ENCODE assay signal across 2 cellular contexts in the genomic region with DNA sequence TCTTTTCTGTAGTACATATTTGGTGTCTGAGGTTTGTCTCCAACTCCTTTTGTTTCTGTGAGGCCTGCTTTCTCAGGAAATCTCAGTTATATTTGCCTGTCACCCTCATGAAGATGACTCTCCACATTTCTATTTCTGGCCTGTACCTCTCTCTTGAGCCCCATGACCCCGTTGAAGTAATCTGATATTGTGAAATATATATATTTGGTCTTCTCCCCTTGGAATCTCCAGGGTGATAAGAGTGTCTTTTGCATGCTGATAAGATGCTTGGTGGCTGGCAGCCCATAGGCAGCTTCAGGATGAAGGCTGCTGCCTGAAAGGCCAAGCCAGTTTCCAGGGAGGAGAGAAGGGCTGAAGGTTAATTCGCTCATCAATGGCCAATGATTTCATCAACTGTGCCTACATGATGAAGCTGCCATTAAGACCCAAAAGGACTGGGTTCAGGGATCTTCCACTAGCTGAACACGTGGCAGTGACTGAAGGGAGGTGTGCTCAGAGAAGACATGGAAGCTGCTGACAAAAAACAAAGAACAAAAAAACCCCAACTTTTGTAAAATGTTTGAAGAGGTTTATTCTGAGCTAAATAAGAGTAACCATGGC.
TF ChIP-seq lines count a peak whose summit lies in the region.

No MANE protein-coding gene starts in this region.

TF ChIP-seq in IMR-90, 13 proteins besides CTCF, POLR2A, EP300 and RAD21:
- peak; percentile 93 for TF ChIP-seq CEBPB (IDR thresholded peaks at IDR 0.05; ENCODE audit: low read depth, low read length)
- no peak for TF ChIP-seq RCOR1 (IDR thresholded peaks at IDR 0.05; ENCODE audit: insufficient replicate concordance, low read length)
TF ChIP-seq in IMR-90: peak in this region for 1.

TF ChIP-seq in K562, 482 proteins besides CTCF, POLR2A, EP300 and RAD21 (continues in another document):
- TF ChIP-seq MEF2D (tag; conservative IDR thresholded peaks at IDR 0.05; ENCODE audit: low read depth) (peak; percentile 93), CEBPB (tag; IDR thresholded peaks at IDR 0.05) (peak; percentile 94), NFE2 (IDR thresholded peaks at IDR 0.05; ENCODE audit: low read depth) (peak; percentile 52), ZKSCAN8 (CRISPR knock-in tag; IDR thresholded peaks at IDR 0.05) (no peak), MAFG (tag; conservative IDR thresholded peaks at IDR 0.05) (0 out of 2 replicates have a peak, but pooled peaks have one; percentile 32), CBFA2T2 (conservative IDR thresholded peaks at IDR 0.05) (peak; percentile 49), MITF (IDR thresholded peaks at IDR 0.05) (0 out of 2 replicates have a peak, but pooled peaks have one; percentile 22), ZNF263 (CRISPR knock-in tag; IDR thresholded peaks at IDR 0.05; ENCODE audit: borderline replicate concordance) (no peak), ATF7 (IDR thresholded peaks at IDR 0.05) (peak; percentile 42; the same call in 1 of the 2 replicates), FOXJ2 (tag; IDR thresholded peaks at IDR 0.05) (peak; percentile 45; the same call in 1 of the 2 replicates), ZNF766 (CRISPR knock-in tag; conservative IDR thresholded peaks at IDR 0.05) (peak; percentile 51; the same call in 1 of the 2 replicates), MTA3 (IDR thresholded peaks at IDR 0.05; ENCODE audit: borderline replicate concordance) (0 out of 2 replicates have a peak, but pooled peaks have one; percentile 26), MEF2A (IDR thresholded peaks at IDR 0.05; ENCODE audit: control insufficient read depth, low read depth, low read length) (peak; percentile 82), MNT (conservative IDR thresholded peaks at IDR 0.05) (peak in 1 of 2 experiments; percentile 39; a peak in 1 of 4 replicates), DIDO1 (tag; IDR thresholded peaks at IDR 0.05; ENCODE audit: low read depth) (no peak), TAL1 (IDR thresholded peaks at IDR 0.05) (peak; percentile 40), SMARCE1 (IDR thresholded peaks at IDR 0.05) (peak; percentile 31; the same call in 1 of the 2 replicates), E2F3 (CRISPR knock-in tag; IDR thresholded peaks at IDR 0.05) (no peak), CEBPG (CRISPR knock-in tag; IDR thresholded peaks at IDR 0.05) (no peak), CEBPG (tag; conservative IDR thresholded peaks at IDR 0.05 in 1 of 2, IDR thresholded peaks at IDR 0.05 in 1 of 2) (peak; percentile 82 to 90), DPF2 (IDR thresholded peaks at IDR 0.05) (peak; percentile 61), ATF3 (IDR thresholded peaks at IDR 0.05) (peak; percentile 26; the same call in 1 of the 2 replicates), ATF3 (CRISPR knock-in tag; conservative IDR thresholded peaks at IDR 0.05) (no peak), SMARCA4 (IDR thresholded peaks at IDR 0.05) (peak; percentile 58; the same call in 1 of the 2 replicates), ARID1B (IDR thresholded peaks at IDR 0.05) (peak; percentile 72), PHF21A (IDR thresholded peaks at IDR 0.05; ENCODE audit: borderline replicate concordance, low read depth) (peak; percentile 21; the same call in 1 of the 2 replicates), JUND (IDR thresholded peaks at IDR 0.05; ENCODE audit: borderline replicate concordance, low read depth, low read length) (no peak; the same call in 1 of the 2 replicates), JUND (tag; IDR thresholded peaks at IDR 0.05; ENCODE audit: borderline replicate concordance, low read depth, low read length) (peak; percentile 28; the same call in 1 of the 3 replicates), SMARCC2 (IDR thresholded peaks at IDR 0.05; ENCODE audit: low read depth) (no peak)
- TF ChIP-seq, protein P1, sequence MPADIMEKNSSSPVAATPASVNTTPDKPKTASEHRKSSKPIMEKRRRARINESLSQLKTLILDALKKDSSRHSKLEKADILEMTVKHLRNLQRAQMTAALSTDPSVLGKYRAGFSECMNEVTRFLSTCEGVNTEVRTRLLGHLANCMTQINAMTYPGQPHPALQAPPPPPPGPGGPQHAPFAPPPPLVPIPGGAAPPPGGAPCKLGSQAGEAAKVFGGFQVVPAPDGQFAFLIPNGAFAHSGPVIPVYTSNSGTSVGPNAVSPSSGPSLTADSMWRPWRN (IDR thresholded peaks at IDR 0.05; ENCODE audit: low read depth): 0 out of 2 replicates have a peak, but pooled peaks have one; percentile 22
- TF ChIP-seq, protein P2, sequence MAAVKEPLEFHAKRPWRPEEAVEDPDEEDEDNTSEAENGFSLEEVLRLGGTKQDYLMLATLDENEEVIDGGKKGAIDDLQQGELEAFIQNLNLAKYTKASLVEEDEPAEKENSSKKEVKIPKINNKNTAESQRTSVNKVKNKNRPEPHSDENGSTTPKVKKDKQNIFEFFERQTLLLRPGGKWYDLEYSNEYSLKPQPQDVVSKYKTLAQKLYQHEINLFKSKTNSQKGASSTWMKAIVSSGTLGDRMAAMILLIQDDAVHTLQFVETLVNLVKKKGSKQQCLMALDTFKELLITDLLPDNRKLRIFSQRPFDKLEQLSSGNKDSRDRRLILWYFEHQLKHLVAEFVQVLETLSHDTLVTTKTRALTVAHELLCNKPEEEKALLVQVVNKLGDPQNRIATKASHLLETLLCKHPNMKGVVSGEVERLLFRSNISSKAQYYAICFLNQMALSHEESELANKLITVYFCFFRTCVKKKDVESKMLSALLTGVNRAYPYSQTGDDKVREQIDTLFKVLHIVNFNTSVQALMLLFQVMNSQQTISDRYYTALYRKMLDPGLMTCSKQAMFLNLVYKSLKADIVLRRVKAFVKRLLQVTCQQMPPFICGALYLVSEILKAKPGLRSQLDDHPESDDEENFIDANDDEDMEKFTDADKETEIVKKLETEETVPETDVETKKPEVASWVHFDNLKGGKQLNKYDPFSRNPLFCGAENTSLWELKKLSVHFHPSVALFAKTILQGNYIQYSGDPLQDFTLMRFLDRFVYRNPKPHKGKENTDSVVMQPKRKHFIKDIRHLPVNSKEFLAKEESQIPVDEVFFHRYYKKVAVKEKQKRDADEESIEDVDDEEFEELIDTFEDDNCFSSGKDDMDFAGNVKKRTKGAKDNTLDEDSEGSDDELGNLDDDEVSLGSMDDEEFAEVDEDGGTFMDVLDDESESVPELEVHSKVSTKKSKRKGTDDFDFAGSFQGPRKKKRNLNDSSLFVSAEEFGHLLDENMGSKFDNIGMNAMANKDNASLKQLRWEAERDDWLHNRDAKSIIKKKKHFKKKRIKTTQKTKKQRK (IDR thresholded peaks at IDR 0.05; ENCODE audit: borderline replicate concordance, low read depth, low read length): no peak
- TF ChIP-seq, protein P3, sequence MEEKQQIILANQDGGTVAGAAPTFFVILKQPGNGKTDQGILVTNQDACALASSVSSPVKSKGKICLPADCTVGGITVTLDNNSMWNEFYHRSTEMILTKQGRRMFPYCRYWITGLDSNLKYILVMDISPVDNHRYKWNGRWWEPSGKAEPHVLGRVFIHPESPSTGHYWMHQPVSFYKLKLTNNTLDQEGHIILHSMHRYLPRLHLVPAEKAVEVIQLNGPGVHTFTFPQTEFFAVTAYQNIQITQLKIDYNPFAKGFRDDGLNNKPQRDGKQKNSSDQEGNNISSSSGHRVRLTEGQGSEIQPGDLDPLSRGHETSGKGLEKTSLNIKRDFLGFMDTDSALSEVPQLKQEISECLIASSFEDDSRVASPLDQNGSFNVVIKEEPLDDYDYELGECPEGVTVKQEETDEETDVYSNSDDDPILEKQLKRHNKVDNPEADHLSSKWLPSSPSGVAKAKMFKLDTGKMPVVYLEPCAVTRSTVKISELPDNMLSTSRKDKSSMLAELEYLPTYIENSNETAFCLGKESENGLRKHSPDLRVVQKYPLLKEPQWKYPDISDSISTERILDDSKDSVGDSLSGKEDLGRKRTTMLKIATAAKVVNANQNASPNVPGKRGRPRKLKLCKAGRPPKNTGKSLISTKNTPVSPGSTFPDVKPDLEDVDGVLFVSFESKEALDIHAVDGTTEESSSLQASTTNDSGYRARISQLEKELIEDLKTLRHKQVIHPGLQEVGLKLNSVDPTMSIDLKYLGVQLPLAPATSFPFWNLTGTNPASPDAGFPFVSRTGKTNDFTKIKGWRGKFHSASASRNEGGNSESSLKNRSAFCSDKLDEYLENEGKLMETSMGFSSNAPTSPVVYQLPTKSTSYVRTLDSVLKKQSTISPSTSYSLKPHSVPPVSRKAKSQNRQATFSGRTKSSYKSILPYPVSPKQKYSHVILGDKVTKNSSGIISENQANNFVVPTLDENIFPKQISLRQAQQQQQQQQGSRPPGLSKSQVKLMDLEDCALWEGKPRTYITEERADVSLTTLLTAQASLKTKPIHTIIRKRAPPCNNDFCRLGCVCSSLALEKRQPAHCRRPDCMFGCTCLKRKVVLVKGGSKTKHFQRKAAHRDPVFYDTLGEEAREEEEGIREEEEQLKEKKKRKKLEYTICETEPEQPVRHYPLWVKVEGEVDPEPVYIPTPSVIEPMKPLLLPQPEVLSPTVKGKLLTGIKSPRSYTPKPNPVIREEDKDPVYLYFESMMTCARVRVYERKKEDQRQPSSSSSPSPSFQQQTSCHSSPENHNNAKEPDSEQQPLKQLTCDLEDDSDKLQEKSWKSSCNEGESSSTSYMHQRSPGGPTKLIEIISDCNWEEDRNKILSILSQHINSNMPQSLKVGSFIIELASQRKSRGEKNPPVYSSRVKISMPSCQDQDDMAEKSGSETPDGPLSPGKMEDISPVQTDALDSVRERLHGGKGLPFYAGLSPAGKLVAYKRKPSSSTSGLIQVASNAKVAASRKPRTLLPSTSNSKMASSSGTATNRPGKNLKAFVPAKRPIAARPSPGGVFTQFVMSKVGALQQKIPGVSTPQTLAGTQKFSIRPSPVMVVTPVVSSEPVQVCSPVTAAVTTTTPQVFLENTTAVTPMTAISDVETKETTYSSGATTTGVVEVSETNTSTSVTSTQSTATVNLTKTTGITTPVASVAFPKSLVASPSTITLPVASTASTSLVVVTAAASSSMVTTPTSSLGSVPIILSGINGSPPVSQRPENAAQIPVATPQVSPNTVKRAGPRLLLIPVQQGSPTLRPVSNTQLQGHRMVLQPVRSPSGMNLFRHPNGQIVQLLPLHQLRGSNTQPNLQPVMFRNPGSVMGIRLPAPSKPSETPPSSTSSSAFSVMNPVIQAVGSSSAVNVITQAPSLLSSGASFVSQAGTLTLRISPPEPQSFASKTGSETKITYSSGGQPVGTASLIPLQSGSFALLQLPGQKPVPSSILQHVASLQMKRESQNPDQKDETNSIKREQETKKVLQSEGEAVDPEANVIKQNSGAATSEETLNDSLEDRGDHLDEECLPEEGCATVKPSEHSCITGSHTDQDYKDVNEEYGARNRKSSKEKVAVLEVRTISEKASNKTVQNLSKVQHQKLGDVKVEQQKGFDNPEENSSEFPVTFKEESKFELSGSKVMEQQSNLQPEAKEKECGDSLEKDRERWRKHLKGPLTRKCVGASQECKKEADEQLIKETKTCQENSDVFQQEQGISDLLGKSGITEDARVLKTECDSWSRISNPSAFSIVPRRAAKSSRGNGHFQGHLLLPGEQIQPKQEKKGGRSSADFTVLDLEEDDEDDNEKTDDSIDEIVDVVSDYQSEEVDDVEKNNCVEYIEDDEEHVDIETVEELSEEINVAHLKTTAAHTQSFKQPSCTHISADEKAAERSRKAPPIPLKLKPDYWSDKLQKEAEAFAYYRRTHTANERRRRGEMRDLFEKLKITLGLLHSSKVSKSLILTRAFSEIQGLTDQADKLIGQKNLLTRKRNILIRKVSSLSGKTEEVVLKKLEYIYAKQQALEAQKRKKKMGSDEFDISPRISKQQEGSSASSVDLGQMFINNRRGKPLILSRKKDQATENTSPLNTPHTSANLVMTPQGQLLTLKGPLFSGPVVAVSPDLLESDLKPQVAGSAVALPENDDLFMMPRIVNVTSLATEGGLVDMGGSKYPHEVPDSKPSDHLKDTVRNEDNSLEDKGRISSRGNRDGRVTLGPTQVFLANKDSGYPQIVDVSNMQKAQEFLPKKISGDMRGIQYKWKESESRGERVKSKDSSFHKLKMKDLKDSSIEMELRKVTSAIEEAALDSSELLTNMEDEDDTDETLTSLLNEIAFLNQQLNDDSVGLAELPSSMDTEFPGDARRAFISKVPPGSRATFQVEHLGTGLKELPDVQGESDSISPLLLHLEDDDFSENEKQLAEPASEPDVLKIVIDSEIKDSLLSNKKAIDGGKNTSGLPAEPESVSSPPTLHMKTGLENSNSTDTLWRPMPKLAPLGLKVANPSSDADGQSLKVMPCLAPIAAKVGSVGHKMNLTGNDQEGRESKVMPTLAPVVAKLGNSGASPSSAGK (IDR thresholded peaks at IDR 0.05): peak; percentile 47; the same call in 1 of the 2 replicates
